ENCODE assay signal across 20 cellular contexts in genomic region chr7:81268551-81268950, GRCh38.
"Had no signal": no experiment of that assay in that cellular context is flagged by ENCODE, and none has a peak within 500 bp of the region (broad histone marks: within the 10 kb centered on the region; RNA-seq: fewer than 3 reads in every experiment).

No MANE protein-coding gene starts in this region.

- H3K27ac ChIP-seq: gastrocnemius medialis, tibial nerve had no signal

- H3K4me1 ChIP-seq: gastrocnemius medialis had no signal

- DNase-seq: activated B cell treated with CpG ODN at 0.5 μM for 24 hours; activated CD4-positive, alpha-beta memory T cell treated with anti-CD3 and anti-CD28 coated beads for 36 hours; activated CD4-positive, alpha-beta T cell treated with anti-CD3 and anti-CD28 coated beads for 4 hours; activated T-cell treated with anti-CD3 and anti-CD28 coated beads for 4 hours; cortex of kidney; effector CD4-positive, alpha-beta T cell; gastrocnemius medialis; head of caudate nucleus; kidney; midbrain; nephron progenitor cell; nucleus accumbens; retina; stimulated activated CD4-positive, alpha-beta T cell treated with anti-CD3 and anti-CD28 coated beads, Interleukin-2, amount 100 ng/mL, for 24 hours; stimulated activated naive CD8-positive, alpha-beta T cell treated with anti-CD3 and anti-CD28 coated beads, Interleukin-15, Interleukin-2, amounts not matched to agents 100 U/mL and 50 U/mL, for 24 hours had no signal

- H3K27me3 Mint-ChIP-seq: activated B cell treated with CpG ODN at 0.5 μM for 24 hours; activated CD4-positive, alpha-beta memory T cell treated with anti-CD3 and anti-CD28 coated beads for 36 hours; activated naive CD8-positive, alpha-beta T cell had no signal

- H3K27ac Mint-ChIP-seq: activated B cell treated with CpG ODN at 0.5 μM for 24 hours; activated CD4-positive, alpha-beta memory T cell treated with anti-CD3 and anti-CD28 coated beads for 36 hours; activated naive CD8-positive, alpha-beta T cell; nephron progenitor cell; T-helper 2 cell treated with Interferon-gamma antibody and Interleukin-4, amounts not matched to agents 5 μg/mL and 100 μg/mL, for 36 hours had no signal

- H3K36me3 Mint-ChIP-seq: activated CD4-positive, alpha-beta memory T cell treated with anti-CD3 and anti-CD28 coated beads for 36 hours; activated naive CD8-positive, alpha-beta T cell had no signal

- H3K4me3 Mint-ChIP-seq: activated B cell treated with CpG ODN at 0.5 μM for 24 hours; activated CD4-positive, alpha-beta memory T cell treated with anti-CD3 and anti-CD28 coated beads for 36 hours; activated naive CD8-positive, alpha-beta T cell; nephron progenitor cell; T-helper 2 cell treated with Interferon-gamma antibody and Interleukin-4, amounts not matched to agents 5 μg/mL and 100 μg/mL, for 36 hours had no signal

- H3K9me3 ChIP-seq: gastrocnemius medialis had no signal

- H3K4me1 Mint-ChIP-seq: activated B cell treated with CpG ODN at 0.5 μM for 24 hours, nephron progenitor cell had no signal

- H3K36me3 ChIP-seq: gastrocnemius medialis, tibial nerve had no signal

- H3K27me3 ChIP-seq: gastrocnemius medialis, tibial nerve had no signal

- ATAC-seq: gastrocnemius medialis; left lobe of liver; stimulated activated naive CD8-positive, alpha-beta T cell treated with anti-CD3 and anti-CD28 coated beads, Interleukin-15, Interleukin-2, amounts not matched to agents 100 U/mL and 50 U/mL, for 24 hours had no signal

- H3K4me3 ChIP-seq: gastrocnemius medialis, lung, tibial nerve had no signal
